In the genomic region with DNA sequence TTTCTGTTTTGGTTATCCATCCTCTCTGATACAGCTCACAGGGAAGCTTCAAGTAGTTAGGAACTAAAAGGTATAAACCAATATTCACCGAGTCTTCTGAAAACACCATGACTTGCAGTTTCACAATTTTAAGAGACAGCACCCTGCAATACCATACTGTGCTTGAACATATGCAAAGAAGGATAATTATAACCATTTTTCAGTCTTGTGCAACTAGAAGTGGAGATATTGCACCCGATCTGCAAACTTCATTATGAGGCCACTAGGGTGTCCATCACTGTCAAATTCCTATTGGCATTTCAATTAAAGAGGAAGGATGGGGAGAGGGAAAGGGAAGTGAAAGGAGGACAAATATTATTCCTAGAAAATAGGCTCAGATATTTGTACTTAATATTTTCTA, we compare ENCODE assay signal across 11 cellular contexts. TPM values are rescaled to one million over a fixed set of nuclear protein-coding genes. Genes with fewer than 3 reads are reported as not detected.
DNase-seq lines count a peak whose midpoint lies in the region; ATAC-seq, FAIRE-seq and TF ChIP-seq lines count a peak whose summit lies in the region.
"Had no signal": no experiment of that assay in that cellular context is flagged by ENCODE, and none has a peak within 500 bp of the region (broad histone marks: within the 10 kb centered on the region; RNA-seq: fewer than 3 reads in every experiment).

No MANE protein-coding gene starts in this region.

- H3K36me3 Mint-ChIP-seq in chondrocyte (ENCODE audit: low read depth), result no peaks in the 10 kb centered on the region

- no peaks in the 10 kb centered on the region for H3K9me3 Mint-ChIP-seq in chondrocyte (ENCODE audit: low read depth)

- ATAC-seq in GM18519 (IDR thresholded peaks at IDR 0.05; ENCODE audit: low FRiP score, unreplicated experiment), result peak; percentile 92
- ATAC-seq in GM21737 (IDR thresholded peaks at IDR 0.05; ENCODE audit: unreplicated experiment), result peak; percentile 85
- ATAC-seq in HG03460 (IDR thresholded peaks at IDR 0.05; ENCODE audit: unreplicated experiment), result peak; percentile 80

- no peak overlapping the region for H3K27ac Mint-ChIP-seq in chondrocyte (ENCODE audit: unreplicated experiment)

- no peak for FAIRE-seq in RCC 7860 (lab: Jason Lieb, UNC)
- FAIRE-seq: G401.6 had no signal

- DNase-seq in chondrocyte (ENCODE audit: low spot score), result no peak
- DNase-seq in coronary artery (ENCODE audit: low spot score), result no peak
- no peak for DNase-seq in RCC 7860 (ENCODE audit: low spot score)
- no peak for DNase-seq in dermis blood vessel endothelial cell
- DNase-seq in KBM-7, result no peak
- DNase-seq: activated CD4-positive, alpha-beta T cell treated with anti-CD3 and anti-CD28 coated beads, Interleukin-2, amount 50 U/mL, for 4 hours; NCI-H2107 had no signal

- H3K4me3 ChIP-seq in coronary artery, result no peak overlapping the region

- H3K27me3 Mint-ChIP-seq in chondrocyte (ENCODE audit: low read depth), result no peaks in the 10 kb centered on the region

- no peak overlapping the region for H3K4me3 Mint-ChIP-seq in chondrocyte (ENCODE audit: unreplicated experiment)

- in situ Hi-C loops in KBM-7 (cut with MboI; ENCODE audit: low pct_unique_long_range_greater_than_20kb, low sequenced_read_pairs), result no loop called here

- H3K4me1 Mint-ChIP-seq in chondrocyte (ENCODE audit: low read depth), result peaks cover 5% of the 10 kb centered on the region

- TF ChIP-seq CTCF in chondrocyte (IDR thresholded peaks at IDR 0.05), result peak; percentile 27
- no peak for TF ChIP-seq CTCF in coronary artery (IDR thresholded peaks at IDR 0.05)

- H3K27ac ChIP-seq in coronary artery, result no peak overlapping the region

RNA-seq across cellular contexts. Expression of gene CEP120, which starts 32.4 kb away (rescaled TPM):
- 15.3 to 21.1 TPM (median 15.9 TPM) in 3 replicates for total RNA-seq in chondrocyte
- 15.9 and 17.9 TPM in 2 replicates for total RNA-seq in dermis blood vessel endothelial cell

RNA-seq across cellular contexts. Expression of gene CSNK1G3, which starts 56.3 kb away (rescaled TPM):
- total RNA-seq in chondrocyte, result 39.4 to 46.6 TPM (median 42.2 TPM) in 3 replicates
- total RNA-seq in dermis blood vessel endothelial cell, result 66.0 and 66.1 TPM in 2 replicates
